ENCODE assay signal across 19 cellular contexts in the genomic region with DNA sequence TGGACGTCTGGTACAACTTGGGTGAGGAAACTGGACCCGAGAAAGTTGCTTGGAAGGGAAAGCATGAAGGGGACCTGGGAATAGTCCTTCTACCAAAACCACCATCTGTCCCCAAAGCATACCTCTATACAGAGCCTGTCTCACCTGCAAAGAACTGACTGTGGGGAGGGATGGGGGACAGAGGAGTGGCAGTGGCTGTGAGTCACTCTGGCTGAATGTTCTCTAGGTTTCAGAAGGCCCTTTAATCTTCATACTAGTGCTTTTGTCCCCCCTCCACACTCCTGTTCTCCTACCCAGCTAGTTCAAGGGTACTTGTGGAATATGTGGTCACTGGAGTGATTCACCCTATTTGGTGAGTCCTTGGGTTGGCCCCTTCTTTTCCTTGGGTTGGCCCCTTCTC.
DNase-seq lines count a peak whose midpoint lies in the region; ATAC-seq, FAIRE-seq and TF ChIP-seq lines count a peak whose summit lies in the region.
"Had no signal": no experiment of that assay in that cellular context is flagged by ENCODE, and none has a peak within 500 bp of the region (broad histone marks: within the 10 kb centered on the region; RNA-seq: fewer than 3 reads in every experiment).

No MANE protein-coding gene starts in this region.

- H3K9me3 ChIP-seq in upper lobe of right lung (no peaks in the 10 kb centered on the region), tibial nerve (no peaks in the 10 kb centered on the region)
- H3K9me3 ChIP-seq: HAP-1 had no signal

- H3K36me3 Mint-ChIP-seq in activated naive CD8-positive, alpha-beta T cell treated with anti-CD3 and anti-CD28 coated beads, Interleukin-2, amount 50 U/mL, for 24 hours (ENCODE audit: low read depth), result no peaks in the 10 kb centered on the region
- no peaks in the 10 kb centered on the region for H3K36me3 Mint-ChIP-seq in activated naive CD8-positive, alpha-beta T cell treated with anti-CD3 and anti-CD28 coated beads for 36 hours
- peaks cover 20% of the 10 kb centered on the region for H3K36me3 Mint-ChIP-seq in nephron progenitor cell (ENCODE audit: low read depth)
- H3K36me3 Mint-ChIP-seq: CD4-positive, alpha-beta memory T cell had no signal

- no peak overlapping the region for H3K27ac ChIP-seq in upper lobe of right lung
- no peak overlapping the region for H3K27ac ChIP-seq in tibial nerve

- DNase-seq in activated naive CD8-positive, alpha-beta T cell treated with anti-CD3 and anti-CD28 coated beads, Interleukin-2, amount 50 U/mL, for 24 hours, result no peak
- DNase-seq in activated naive CD8-positive, alpha-beta T cell treated with anti-CD3 and anti-CD28 coated beads for 36 hours, result no peak
- no peak for DNase-seq in bronchial epithelial cell (ENCODE audit: low read depth)
- DNase-seq in nephron progenitor cell, result no peak
- no peak for DNase-seq in upper lobe of right lung
- no peak for DNase-seq in tibial nerve (ENCODE audit: low spot score in 2 of 2)
- DNase-seq in NCI-H1417 treated with DMSO at 0.1 percent for 48 hours (lab: John Stamatoyannopoulos, UW), result no peak
- DNase-seq: C1 segment of cervical spinal cord; Calu3; CD4-positive, alpha-beta memory T cell; COR-L47; DMS53; DMS79 treated with DMSO at 0.1 percent for 48 hours; GF-D8; GOT3 had no signal

- H3K9me3 Mint-ChIP-seq in activated naive CD8-positive, alpha-beta T cell treated with anti-CD3 and anti-CD28 coated beads, Interleukin-2, amount 50 U/mL, for 24 hours, result no peaks in the 10 kb centered on the region
- H3K9me3 Mint-ChIP-seq in activated naive CD8-positive, alpha-beta T cell treated with anti-CD3 and anti-CD28 coated beads for 36 hours, result no peaks in the 10 kb centered on the region
- no peaks in the 10 kb centered on the region for H3K9me3 Mint-ChIP-seq in nephron progenitor cell
- H3K9me3 Mint-ChIP-seq: CD4-positive, alpha-beta memory T cell had no signal

- peaks cover 6% of the 10 kb centered on the region for H3K4me1 Mint-ChIP-seq in activated naive CD8-positive, alpha-beta T cell treated with anti-CD3 and anti-CD28 coated beads, Interleukin-2, amount 50 U/mL, for 24 hours
- H3K4me1 Mint-ChIP-seq in activated naive CD8-positive, alpha-beta T cell treated with anti-CD3 and anti-CD28 coated beads for 36 hours, result no peaks in the 10 kb centered on the region
- H3K4me1 Mint-ChIP-seq in nephron progenitor cell, result no peaks in the 10 kb centered on the region
- H3K4me1 Mint-ChIP-seq: CD4-positive, alpha-beta memory T cell had no signal

- TF ChIP-seq CTCF in bronchial epithelial cell (IDR thresholded peaks at IDR 0.05; ENCODE audit: insufficient read depth, low read length, severe bottlenecking) (no peak), nephron progenitor cell (IDR thresholded peaks at IDR 0.05) (no peak), upper lobe of right lung (IDR thresholded peaks at IDR 0.05) (no peak), tibial nerve (IDR thresholded peaks at IDR 0.05) (no peak)

- no peak overlapping the region for H3K27ac Mint-ChIP-seq in activated naive CD8-positive, alpha-beta T cell treated with anti-CD3 and anti-CD28 coated beads, Interleukin-2, amount 50 U/mL, for 24 hours
- no peak overlapping the region for H3K27ac Mint-ChIP-seq in activated naive CD8-positive, alpha-beta T cell treated with anti-CD3 and anti-CD28 coated beads for 36 hours
- H3K27ac Mint-ChIP-seq in nephron progenitor cell, result peak overlapping the region; percentile 47

- H3K4me3 Mint-ChIP-seq in activated naive CD8-positive, alpha-beta T cell treated with anti-CD3 and anti-CD28 coated beads, Interleukin-2, amount 50 U/mL, for 24 hours, result no peak overlapping the region
- no peak overlapping the region for H3K4me3 Mint-ChIP-seq in activated naive CD8-positive, alpha-beta T cell treated with anti-CD3 and anti-CD28 coated beads for 36 hours
- H3K4me3 Mint-ChIP-seq in nephron progenitor cell, result no peak overlapping the region
- H3K4me3 Mint-ChIP-seq: CD4-positive, alpha-beta memory T cell had no signal

- H3K4me3 ChIP-seq in bronchial epithelial cell (ENCODE audit: low read depth, low read length) (no peak overlapping the region), upper lobe of right lung (no peak overlapping the region), tibial nerve (no peak overlapping the region)
- H3K4me3 ChIP-seq: HAP-1 had no signal

- intact Hi-C loops in upper lobe of right lung (cut with DNase I), result no loop called here

- H3K27me3 ChIP-seq in bronchial epithelial cell (ENCODE audit: control insufficient read depth, insufficient read depth, low read length) (no peaks in the 10 kb centered on the region), upper lobe of right lung (no peaks in the 10 kb centered on the region), tibial nerve (no peaks in the 10 kb centered on the region)

- H3K4me1 ChIP-seq in upper lobe of right lung (no peaks in the 10 kb centered on the region), tibial nerve (no peaks in the 10 kb centered on the region)
- H3K4me1 ChIP-seq: HAP-1 had no signal

- TF ChIP-seq EP300 in tibial nerve (IDR thresholded peaks at IDR 0.05), result no peak

- no peaks in the 10 kb centered on the region for H3K36me3 ChIP-seq in bronchial epithelial cell (ENCODE audit: control insufficient read depth, insufficient read depth, low read length)
- peaks cover 73% of the 10 kb centered on the region for H3K36me3 ChIP-seq in upper lobe of right lung
- peaks cover 0 to 97% (median 0%) of the 10 kb centered on the region in 3 donors for H3K36me3 ChIP-seq in tibial nerve

- peak; percentile 47 for FAIRE-seq in bronchial epithelial cell (lab: Jason Lieb, UNC)
- FAIRE-seq: GM12891, H54 had no signal

- peaks cover 2% of the 10 kb centered on the region for H3K27me3 Mint-ChIP-seq in activated naive CD8-positive, alpha-beta T cell treated with anti-CD3 and anti-CD28 coated beads, Interleukin-2, amount 50 U/mL, for 24 hours
- H3K27me3 Mint-ChIP-seq in activated naive CD8-positive, alpha-beta T cell treated with anti-CD3 and anti-CD28 coated beads for 36 hours, result peaks cover 3% of the 10 kb centered on the region
- H3K27me3 Mint-ChIP-seq in nephron progenitor cell (ENCODE audit: low read depth, poor library complexity), result no peaks in the 10 kb centered on the region

- no peak for TF ChIP-seq POLR2A in tibial nerve (IDR thresholded peaks at IDR 0.05)
- no peak for TF ChIP-seq POLR2A in GM18505 (IDR thresholded peaks at IDR 0.05; ENCODE audit: borderline replicate concordance, extremely low read depth, insufficient read depth, insufficient read length)

- WGBS in tibial nerve, 2 donors, result 90 to 91% methylated on average over 2 of the region's 2 CpGs

- peak; percentile 78 for ATAC-seq in activated naive CD8-positive, alpha-beta T cell treated with anti-CD3 and anti-CD28 coated beads, Interleukin-2, amount 50 U/mL, for 24 hours
- ATAC-seq in upper lobe of right lung (peak; percentile 35), GM18505 (IDR thresholded peaks at IDR 0.05; ENCODE audit: unreplicated experiment) (no peak)
